1 cellular context compared by ENCODE assay signal in genomic region chr11:65402790-65403189, GRCh38.
TF ChIP-seq lines count a peak whose summit lies in the region.

No MANE protein-coding gene starts in this region.

TF ChIP-seq in HepG2, 621 proteins besides CTCF, POLR2A, EP300 and RAD21 (continued from another document):
- TF ChIP-seq, protein P1, sequence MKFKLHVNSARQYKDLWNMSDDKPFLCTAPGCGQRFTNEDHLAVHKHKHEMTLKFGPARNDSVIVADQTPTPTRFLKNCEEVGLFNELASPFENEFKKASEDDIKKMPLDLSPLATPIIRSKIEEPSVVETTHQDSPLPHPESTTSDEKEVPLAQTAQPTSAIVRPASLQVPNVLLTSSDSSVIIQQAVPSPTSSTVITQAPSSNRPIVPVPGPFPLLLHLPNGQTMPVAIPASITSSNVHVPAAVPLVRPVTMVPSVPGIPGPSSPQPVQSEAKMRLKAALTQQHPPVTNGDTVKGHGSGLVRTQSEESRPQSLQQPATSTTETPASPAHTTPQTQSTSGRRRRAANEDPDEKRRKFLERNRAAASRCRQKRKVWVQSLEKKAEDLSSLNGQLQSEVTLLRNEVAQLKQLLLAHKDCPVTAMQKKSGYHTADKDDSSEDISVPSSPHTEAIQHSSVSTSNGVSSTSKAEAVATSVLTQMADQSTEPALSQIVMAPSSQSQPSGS (CRISPR knock-in tag; IDR thresholded peaks at IDR 0.05) = no peak
- no peak for TF ChIP-seq KLF12 (CRISPR knock-in tag; IDR thresholded peaks at IDR 0.05; ENCODE audit: borderline replicate concordance)
- TF ChIP-seq, protein P2, sequence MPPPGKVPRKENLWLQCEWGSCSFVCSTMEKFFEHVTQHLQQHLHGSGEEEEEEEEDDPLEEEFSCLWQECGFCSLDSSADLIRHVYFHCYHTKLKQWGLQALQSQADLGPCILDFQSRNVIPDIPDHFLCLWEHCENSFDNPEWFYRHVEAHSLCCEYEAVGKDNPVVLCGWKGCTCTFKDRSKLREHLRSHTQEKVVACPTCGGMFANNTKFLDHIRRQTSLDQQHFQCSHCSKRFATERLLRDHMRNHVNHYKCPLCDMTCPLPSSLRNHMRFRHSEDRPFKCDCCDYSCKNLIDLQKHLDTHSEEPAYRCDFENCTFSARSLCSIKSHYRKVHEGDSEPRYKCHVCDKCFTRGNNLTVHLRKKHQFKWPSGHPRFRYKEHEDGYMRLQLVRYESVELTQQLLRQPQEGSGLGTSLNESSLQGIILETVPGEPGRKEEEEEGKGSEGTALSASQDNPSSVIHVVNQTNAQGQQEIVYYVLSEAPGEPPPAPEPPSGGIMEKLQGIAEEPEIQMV (CRISPR knock-in tag; IDR thresholded peaks at IDR 0.05; ENCODE audit: low read depth) = no peak
- TF ChIP-seq MTF2 (CRISPR knock-in tag; IDR thresholded peaks at IDR 0.05; ENCODE audit: borderline replicate concordance) = no peak
- peak; percentile 66; the same call in 1 of the 2 replicates for TF ChIP-seq ZNF460 (CRISPR knock-in tag; IDR thresholded peaks at IDR 0.05; ENCODE audit: borderline replicate concordance)
- no peak for TF ChIP-seq SOX13 (IDR thresholded peaks at IDR 0.05)
- peak in 1 of 2 experiments; percentile 50; a peak in 1 of 4 replicates for TF ChIP-seq SOX13 (CRISPR knock-in tag; conservative IDR thresholded peaks at IDR 0.05 in 1 of 2, IDR thresholded peaks at IDR 0.05 in 1 of 2)
- no peak for TF ChIP-seq ONECUT2 (CRISPR knock-in tag; IDR thresholded peaks at IDR 0.05)
- TF ChIP-seq RCOR2 (CRISPR knock-in tag; IDR thresholded peaks at IDR 0.05) = no peak
- no peak for TF ChIP-seq ZFP82 (CRISPR knock-in tag; IDR thresholded peaks at IDR 0.05; ENCODE audit: borderline replicate concordance)
- no peak for TF ChIP-seq ZNF224 (CRISPR knock-in tag; IDR thresholded peaks at IDR 0.05)
- no peak for TF ChIP-seq ZBTB1 (CRISPR knock-in tag; IDR thresholded peaks at IDR 0.05; ENCODE audit: borderline replicate concordance)
- no peak for TF ChIP-seq CAMTA2 (CRISPR knock-in tag; IDR thresholded peaks at IDR 0.05; ENCODE audit: borderline replicate concordance)
- TF ChIP-seq HNF4G (IDR thresholded peaks at IDR 0.05; ENCODE audit: borderline replicate concordance, low read depth, low read length) = 0 out of 2 replicates have a peak, but pooled peaks have one; percentile 15
- no peak for TF ChIP-seq HNF4G (CRISPR knock-in tag; IDR thresholded peaks at IDR 0.05; ENCODE audit: borderline replicate concordance, low read depth)
- no peak for TF ChIP-seq ASH2L (IDR thresholded peaks at IDR 0.05; ENCODE audit: insufficient read length, low read depth, low read length)
- TF ChIP-seq PAX8 (CRISPR knock-in tag; IDR thresholded peaks at IDR 0.05; ENCODE audit: borderline replicate concordance) = no peak
- no peak for TF ChIP-seq ISL2 (CRISPR knock-in tag; IDR thresholded peaks at IDR 0.05)
